Comparison of ENCODE assay signal across 1 cellular context in the genomic region with DNA sequence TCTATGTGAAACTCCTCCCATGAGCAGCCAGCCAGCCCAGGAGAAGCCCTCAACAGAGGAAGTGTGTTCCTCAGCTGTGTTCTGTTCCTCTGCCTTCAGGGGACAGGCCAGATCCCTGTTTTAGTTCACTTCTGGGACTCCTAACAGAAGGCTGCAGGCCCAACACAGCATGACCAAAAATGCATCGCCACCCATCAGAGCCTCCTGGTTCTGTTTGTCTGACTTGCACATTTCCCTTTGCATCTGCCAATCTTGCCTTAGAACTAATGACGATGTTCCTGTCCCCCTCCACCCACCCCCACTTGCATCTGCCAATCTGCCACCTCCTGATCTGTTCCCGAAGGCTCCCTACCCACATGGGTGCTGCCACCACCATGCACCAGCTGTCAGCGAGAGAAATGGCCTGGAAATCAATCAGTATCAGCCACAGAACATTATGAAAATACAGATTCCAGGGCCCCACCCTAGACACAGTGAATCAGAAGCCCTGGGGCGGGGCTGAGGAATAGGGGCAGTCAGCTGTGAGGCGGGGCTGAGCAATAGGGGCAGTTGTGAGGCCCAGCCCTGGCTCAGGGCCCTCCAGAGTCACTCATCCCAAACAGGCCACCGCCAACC.
TF ChIP-seq lines count a peak whose summit lies in the region.

No MANE protein-coding gene starts in this region.

TF ChIP-seq in HCT116, 20 proteins besides CTCF, POLR2A, EP300 and RAD21 (continued from another document):
- TF ChIP-seq, protein P1, sequence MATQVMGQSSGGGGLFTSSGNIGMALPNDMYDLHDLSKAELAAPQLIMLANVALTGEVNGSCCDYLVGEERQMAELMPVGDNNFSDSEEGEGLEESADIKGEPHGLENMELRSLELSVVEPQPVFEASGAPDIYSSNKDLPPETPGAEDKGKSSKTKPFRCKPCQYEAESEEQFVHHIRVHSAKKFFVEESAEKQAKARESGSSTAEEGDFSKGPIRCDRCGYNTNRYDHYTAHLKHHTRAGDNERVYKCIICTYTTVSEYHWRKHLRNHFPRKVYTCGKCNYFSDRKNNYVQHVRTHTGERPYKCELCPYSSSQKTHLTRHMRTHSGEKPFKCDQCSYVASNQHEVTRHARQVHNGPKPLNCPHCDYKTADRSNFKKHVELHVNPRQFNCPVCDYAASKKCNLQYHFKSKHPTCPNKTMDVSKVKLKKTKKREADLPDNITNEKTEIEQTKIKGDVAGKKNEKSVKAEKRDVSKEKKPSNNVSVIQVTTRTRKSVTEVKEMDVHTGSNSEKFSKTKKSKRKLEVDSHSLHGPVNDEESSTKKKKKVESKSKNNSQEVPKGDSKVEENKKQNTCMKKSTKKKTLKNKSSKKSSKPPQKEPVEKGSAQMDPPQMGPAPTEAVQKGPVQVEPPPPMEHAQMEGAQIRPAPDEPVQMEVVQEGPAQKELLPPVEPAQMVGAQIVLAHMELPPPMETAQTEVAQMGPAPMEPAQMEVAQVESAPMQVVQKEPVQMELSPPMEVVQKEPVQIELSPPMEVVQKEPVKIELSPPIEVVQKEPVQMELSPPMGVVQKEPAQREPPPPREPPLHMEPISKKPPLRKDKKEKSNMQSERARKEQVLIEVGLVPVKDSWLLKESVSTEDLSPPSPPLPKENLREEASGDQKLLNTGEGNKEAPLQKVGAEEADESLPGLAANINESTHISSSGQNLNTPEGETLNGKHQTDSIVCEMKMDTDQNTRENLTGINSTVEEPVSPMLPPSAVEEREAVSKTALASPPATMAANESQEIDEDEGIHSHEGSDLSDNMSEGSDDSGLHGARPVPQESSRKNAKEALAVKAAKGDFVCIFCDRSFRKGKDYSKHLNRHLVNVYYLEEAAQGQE (IDR thresholded peaks at IDR 0.05; ENCODE audit: low read depth): no peak
- TF ChIP-seq SRF (IDR thresholded peaks at IDR 0.05; ENCODE audit: low read depth) (no peak), FOSL1 (IDR thresholded peaks at IDR 0.05; ENCODE audit: low read depth) (no peak), YY1 (IDR thresholded peaks at IDR 0.05; ENCODE audit: extremely low read depth, insufficient replicate concordance, low read depth, low read length) (no peak), CEBPB (IDR thresholded peaks at IDR 0.05; ENCODE audit: low read depth) (no peak), SIN3A (IDR thresholded peaks at IDR 0.05; ENCODE audit: low read depth) (no peak), POLR2AphosphoS5 (IDR thresholded peaks at IDR 0.05; ENCODE audit: low read depth, low read length) (no peak)
- TF ChIP-seq, protein P2, sequence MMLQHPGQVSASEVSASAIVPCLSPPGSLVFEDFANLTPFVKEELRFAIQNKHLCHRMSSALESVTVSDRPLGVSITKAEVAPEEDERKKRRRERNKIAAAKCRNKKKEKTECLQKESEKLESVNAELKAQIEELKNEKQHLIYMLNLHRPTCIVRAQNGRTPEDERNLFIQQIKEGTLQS (IDR thresholded peaks at IDR 0.05): no peak
